In the genomic region with DNA sequence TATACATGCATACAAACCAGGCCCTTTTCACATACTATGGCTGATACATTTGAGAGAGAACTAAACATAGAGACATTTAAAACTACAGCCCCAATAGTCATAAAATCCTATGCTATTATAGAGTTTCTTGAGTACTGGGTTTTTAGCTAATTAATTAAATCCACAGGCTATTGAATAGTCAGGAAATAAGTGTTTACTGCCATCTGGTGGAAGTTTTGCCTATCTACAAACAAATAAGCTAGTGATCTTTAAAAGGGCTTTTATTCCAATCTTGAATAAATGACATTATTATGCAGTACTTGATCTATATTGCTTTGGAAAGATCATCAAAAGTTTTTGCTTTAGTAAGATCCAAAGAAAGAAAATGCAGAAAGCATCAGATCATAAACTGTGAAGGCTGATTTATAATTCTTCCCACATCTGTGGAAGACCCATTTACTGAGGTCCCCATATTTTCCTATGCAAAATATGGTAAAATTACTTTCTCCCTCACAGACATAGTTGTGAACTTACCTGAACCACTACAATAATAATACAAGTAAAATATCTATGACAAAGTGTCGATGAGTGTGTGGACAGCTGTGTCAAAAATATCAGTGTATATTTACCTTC, we compare ENCODE assay signal across 1 cellular context.
TF ChIP-seq lines count a peak whose summit lies in the region.

No MANE protein-coding gene starts in this region.

TF ChIP-seq in IMR-90, 13 proteins besides CTCF, POLR2A, EP300 and RAD21:
- peak; percentile 73 for TF ChIP-seq SMC3 (IDR thresholded peaks at IDR 0.05; ENCODE audit: low read depth, low read length)
- no peak for TF ChIP-seq RCOR1 (IDR thresholded peaks at IDR 0.05; ENCODE audit: insufficient replicate concordance, low read length)
